In the genomic region with DNA sequence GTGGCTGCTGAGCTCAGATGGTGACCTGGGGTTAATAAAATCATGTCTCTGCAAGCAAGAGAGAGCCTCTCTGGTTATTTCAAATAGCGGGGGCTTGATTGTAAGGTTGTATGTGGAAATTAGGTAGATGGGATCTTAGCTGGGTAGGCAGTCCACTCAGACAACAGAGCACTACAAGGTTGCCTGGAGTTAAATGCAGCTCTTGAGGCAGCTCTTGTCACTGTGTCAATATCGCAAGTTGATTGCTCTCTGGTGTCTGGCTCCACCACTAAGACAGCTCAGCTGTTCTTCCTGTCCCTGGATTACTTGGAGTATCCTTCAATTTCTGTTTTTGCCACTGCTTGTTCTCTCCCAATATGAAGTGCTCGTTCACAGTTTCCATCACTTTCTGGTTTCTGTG, we compare ENCODE assay signal across 18 cellular contexts.
DNase-seq lines count a peak whose midpoint lies in the region; TF ChIP-seq lines count a peak whose summit lies in the region.
"Had no signal": no experiment of that assay in that cellular context is flagged by ENCODE, and none has a peak within 500 bp of the region (broad histone marks: within the 10 kb centered on the region; RNA-seq: fewer than 3 reads in every experiment).

No MANE protein-coding gene starts in this region.

- TF ChIP-seq POLR2A in esophagus squamous epithelium (IDR thresholded peaks at IDR 0.05) = no peak

- H3K27me3 ChIP-seq in esophagus squamous epithelium = no peaks in the 10 kb centered on the region
- H3K27me3 ChIP-seq: BLaER1, uterus had no signal

- no peaks in the 10 kb centered on the region for H3K36me3 ChIP-seq in esophagus squamous epithelium
- H3K36me3 ChIP-seq: BLaER1, uterus had no signal

- DNase-seq in COR-L47 (lab: John Stamatoyannopoulos, UW) (peak; percentile 15), NCI-H1092 treated with DMSO at 0.1 percent for 48 hours (lab: John Stamatoyannopoulos, UW) (peak; percentile 89), NCI-H2227 (lab: John Stamatoyannopoulos, UW; ENCODE audit: unreplicated experiment) (peak; percentile 92), epithelial cell of esophagus (ENCODE audit: low read depth) (peak; percentile 22), GDM1 (lab: John Stamatoyannopoulos, UW) (no peak), SKM-1 (lab: John Stamatoyannopoulos, UW; ENCODE audit: unreplicated experiment) (no peak), NCI-H1694 (lab: John Stamatoyannopoulos, UW) (no peak), esophagus squamous epithelium (lab: John Stamatoyannopoulos, UW) (no peak)
- DNase-seq: activated CD8-positive, alpha-beta T cell treated with anti-CD3 and anti-CD28 coated beads, Interleukin-2, amount 10 ng/mL, durations not matched to agents 7 days and 5 days; activated naive CD4-positive, alpha-beta T cell; activated T-cell treated with anti-CD3 and anti-CD28 coated beads, Interleukin-2, amount 50 U/mL, for 1 hour; amygdala; foreskin fibroblast; NCI-H2171 treated with DMSO at 0.1 percent for 48 hours; T1000; uterus had no signal

- H3K9me3 ChIP-seq in esophagus squamous epithelium = no peaks in the 10 kb centered on the region
- H3K9me3 ChIP-seq: A549, BLaER1, uterus had no signal

- 68 to 92% methylated on average over 3 of the region's 3 CpGs for WGBS in esophagus squamous epithelium, 2 donors

- no peaks in the 10 kb centered on the region for H3K4me1 ChIP-seq in esophagus squamous epithelium
- H3K4me1 ChIP-seq: A549, BLaER1, uterus had no signal

- TF ChIP-seq CTCF in epithelial cell of esophagus (IDR thresholded peaks at IDR 0.05; ENCODE audit: insufficient read depth, low read depth, low read length, missing control alignments) = no peak
- TF ChIP-seq CTCF in esophagus squamous epithelium (IDR thresholded peaks at IDR 0.05) = no peak

- H3K27ac ChIP-seq in esophagus squamous epithelium = no peak overlapping the region
- H3K27ac ChIP-seq: A549, BLaER1, uterus had no signal

- H3K4me3 ChIP-seq in epithelial cell of esophagus (ENCODE audit: low read length) = no peak overlapping the region
- H3K4me3 ChIP-seq in esophagus squamous epithelium = no peak overlapping the region
- H3K4me3 ChIP-seq: A549, BLaER1, uterus had no signal

- intact Hi-C loops in esophagus squamous epithelium (cut with DNase I) = no loop called here

Comparison
In these comparisons a context has a peak if more than half of its experiments do, and no peak if none do; other contexts are left out.
1. DNase-seq: peak in COR-L47 (single experiment), NCI-H1092 treated with DMSO at 0.1 percent for 48 hours (single experiment), NCI-H2227 (single experiment) and epithelial cell of esophagus (single experiment); none in GDM1 (single experiment), SKM-1 (single experiment), NCI-H1694 (single experiment) and esophagus squamous epithelium (single experiment).